17 cellular contexts compared by ENCODE assay signal in the genomic region with DNA sequence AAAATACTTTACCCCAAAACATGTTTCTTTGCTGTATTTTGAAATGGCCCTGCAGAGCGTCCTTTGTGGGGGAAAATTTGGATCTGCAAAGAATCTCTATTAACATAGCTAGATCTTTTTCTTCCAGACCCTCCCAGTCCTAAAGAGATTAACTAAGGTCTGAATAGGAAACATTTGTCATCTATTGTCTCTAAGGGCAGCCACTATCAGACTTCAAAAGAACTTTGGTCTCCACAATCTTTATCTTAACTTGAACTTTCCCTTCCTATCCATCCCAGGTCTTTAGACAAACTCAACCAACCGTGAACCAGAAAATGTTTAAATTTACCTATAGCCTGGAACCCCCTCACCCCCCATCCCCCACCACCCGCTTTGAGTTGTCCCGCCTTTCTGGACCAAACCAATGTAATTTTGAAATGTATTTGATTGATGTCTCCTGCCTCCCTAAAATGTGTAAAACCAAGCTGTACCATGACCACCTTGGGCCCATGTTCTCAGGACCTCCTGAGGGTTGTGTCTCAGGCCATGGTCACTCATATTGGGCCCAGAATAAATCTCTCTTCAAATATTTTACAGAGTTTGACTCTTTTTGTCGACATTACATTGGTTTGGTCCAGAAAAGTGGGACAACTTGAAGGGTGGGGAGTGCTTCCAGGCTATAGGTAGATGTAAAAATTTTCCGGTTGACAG. TPM values are rescaled to one million over a fixed set of nuclear protein-coding genes. Genes with fewer than 3 reads are reported as not detected.
DNase-seq lines count a peak whose midpoint lies in the region; ATAC-seq, FAIRE-seq and TF ChIP-seq lines count a peak whose summit lies in the region.
"Had no signal": no experiment of that assay in that cellular context is flagged by ENCODE, and none has a peak within 500 bp of the region (broad histone marks: within the 10 kb centered on the region; RNA-seq: fewer than 3 reads in every experiment).

No MANE protein-coding gene starts in this region.

- peak overlapping the region; percentile 16 for H3K27ac Mint-ChIP-seq in endodermal cell
- H3K27ac Mint-ChIP-seq: CD4-positive, CD25-positive, alpha-beta regulatory T cell had no signal

- H3K27ac ChIP-seq in HL-60 (replicated peaks) (peak overlapping the region; percentile 51; the same call in 1 of the 2 replicates), endodermal cell (ENCODE audit: low read depth, low read length) (no peak overlapping the region), small intestine (ENCODE audit: low read depth in 1 of 2, low read length in 1 of 2) (no peak overlapping the region), breast epithelium (no peak overlapping the region)
- H3K27ac ChIP-seq: A549, GM23248 had no signal

- ATAC-seq in HG03354 (IDR thresholded peaks at IDR 0.05; ENCODE audit: poor library complexity, severe bottlenecking, unreplicated experiment): no peak
- ATAC-seq: A549, GM12878 had no signal

- peaks cover 25% of the 10 kb centered on the region for H3K4me1 Mint-ChIP-seq in endodermal cell
- H3K4me1 Mint-ChIP-seq: CD4-positive, CD25-positive, alpha-beta regulatory T cell had no signal

- peaks cover 19% of the 10 kb centered on the region for H3K4me1 ChIP-seq in endodermal cell (ENCODE audit: control insufficient read depth, insufficient read depth, low read length)
- peaks cover 2 to 4% of the 10 kb centered on the region in 2 donors for H3K4me1 ChIP-seq in small intestine (ENCODE audit: control insufficient read depth in 2 of 2, insufficient read depth in 1 of 2, low read depth in 1 of 2, low read length in 1 of 2)
- H3K4me1 ChIP-seq in breast epithelium: no peaks in the 10 kb centered on the region
- H3K4me1 ChIP-seq: A549 had no signal

- TF ChIP-seq CTCF in HL-60 (IDR thresholded peaks at IDR 0.05; ENCODE audit: insufficient read depth, low read length): no peak
- no peak for TF ChIP-seq CTCF in endodermal cell (conservative IDR thresholded peaks at IDR 0.05)
- TF ChIP-seq CTCF in breast epithelium (IDR thresholded peaks at IDR 0.05): no peak

- H3K27me3 Mint-ChIP-seq in endodermal cell (ENCODE audit: insufficient read depth): peaks cover 17% of the 10 kb centered on the region

- peaks cover 10% of the 10 kb centered on the region for H3K36me3 Mint-ChIP-seq in endodermal cell (ENCODE audit: low read depth)

- H3K9me3 Mint-ChIP-seq in endodermal cell: peaks cover 36% of the 10 kb centered on the region

- no peaks in the 10 kb centered on the region for H3K27me3 ChIP-seq in HL-60 (ENCODE audit: insufficient read depth, poor library complexity, severe bottlenecking)
- no peaks in the 10 kb centered on the region for H3K27me3 ChIP-seq in endodermal cell (ENCODE audit: control insufficient read depth, insufficient read depth, low read length, poor library complexity, severe bottlenecking)
- peaks cover 0 to 2% of the 10 kb centered on the region in 2 donors for H3K27me3 ChIP-seq in small intestine (ENCODE audit: control insufficient read depth in 2 of 2, insufficient read depth in 2 of 2, low read length in 2 of 2)
- no peaks in the 10 kb centered on the region for H3K27me3 ChIP-seq in breast epithelium

- H3K4me3 ChIP-seq in HL-60 (replicated peaks; ENCODE audit: insufficient read depth, low read length): no peak overlapping the region
- H3K4me3 ChIP-seq in endodermal cell (ENCODE audit: low read length): peak overlapping the region; percentile 51
- no peak overlapping the region for H3K4me3 ChIP-seq in small intestine (ENCODE audit: low read depth in 1 of 2, low read length in 2 of 2)
- no peak overlapping the region for H3K4me3 ChIP-seq in breast epithelium
- H3K4me3 ChIP-seq: A549, GM12878, GM23248 had no signal

- peaks cover 24% of the 10 kb centered on the region for H3K9me3 ChIP-seq in endodermal cell (ENCODE audit: control insufficient read depth, low read length)
- no peaks in the 10 kb centered on the region for H3K9me3 ChIP-seq in small intestine (ENCODE audit: control insufficient read depth, low read depth)
- peaks cover 0 to 4% of the 10 kb centered on the region in 2 donors for H3K9me3 ChIP-seq in breast epithelium

- intact Hi-C loops in breast epithelium (cut with DNase I; ENCODE audit: low total_unique reads): no loop called here

- 64 to 68% methylated on average over 3 of the region's 6 CpGs for WGBS in endodermal cell (ENCODE audit: insufficient coverage in 1 of 2, insufficient read length in 1 of 2), 2 experiments
- WGBS in small intestine, 3 donors: 48 to 68% (median 57%) methylated on average over 6 of the region's 6 CpGs

- FAIRE-seq in small intestine (lab: Jason Lieb, UNC): no peak
- FAIRE-seq: A549, GM12878, HTR-8/SVneo had no signal

- H3K36me3 ChIP-seq in endodermal cell (ENCODE audit: control insufficient read depth, insufficient read depth, low read length): no peaks in the 10 kb centered on the region
- no peaks in the 10 kb centered on the region for H3K36me3 ChIP-seq in small intestine (ENCODE audit: control insufficient read depth in 2 of 2, insufficient read depth in 2 of 2, low read length in 2 of 2)
- no peaks in the 10 kb centered on the region for H3K36me3 ChIP-seq in breast epithelium

- H3K4me3 Mint-ChIP-seq in endodermal cell: peak overlapping the region; percentile 5
- H3K4me3 Mint-ChIP-seq: CD4-positive, CD25-positive, alpha-beta regulatory T cell had no signal

- no peak for TF ChIP-seq POLR2A in breast epithelium (IDR thresholded peaks at IDR 0.05)

- H3K9ac ChIP-seq in endodermal cell (ENCODE audit: extremely low read depth, low read length, poor library complexity, severe bottlenecking): no peak overlapping the region
- H3K9ac ChIP-seq: GM23248 had no signal

- no peak for DNase-seq in HL-60 (ENCODE audit: low read depth in 1 of 2, low spot score in 1 of 2)
- no peak for DNase-seq in endodermal cell
- DNase-seq in small intestine: peak; percentile 43
- DNase-seq in breast epithelium (ENCODE audit: low spot score in 2 of 2): no peak
- DNase-seq: Calu3, DMS 273 treated with DMSO at 0.1 percent for 48 hours, DMS79, GM23248, H7 had no signal

RNA-seq across cellular contexts. Expression of a gene that starts 3.5 kb away (rescaled TPM):
- under 1 TPM in 1 of 2 donors, not detected in 1; 0.31 TPM for total RNA-seq in endodermal cell
- polyA plus RNA-seq in endodermal cell (2013, experiment 1 of 2): 0.28 TPM
- not detected for polyA plus RNA-seq in endodermal cell (2013, experiment 2 of 2)
- polyA plus RNA-seq in small intestine: under 1 TPM in 2 of 3 donors, not detected in 1; 0.31 to 0.67 TPM
- total RNA-seq in breast epithelium: under 1 TPM in 1 of 3 donors, not detected in 2; 0.32 TPM
- total RNA-seq: Calu3, G401, GM23248, H7 had no signal
- polyA plus RNA-seq: A549; AG04450; CD4-positive, CD25-positive, alpha-beta regulatory T cell; GM23248 had no signal

RNA-seq across cellular contexts. Expression of a gene that starts 6.8 kb away (rescaled TPM):
- not detected for total RNA-seq in endodermal cell
- polyA plus RNA-seq in endodermal cell (2013, experiment 1 of 2): not detected
- polyA plus RNA-seq in endodermal cell (2013, experiment 2 of 2): not detected
- under 1 TPM in 1 of 3 donors, not detected in 2; 0.16 TPM for polyA plus RNA-seq in small intestine
- total RNA-seq in breast epithelium: under 1 TPM in 1 of 3 donors, not detected in 2; 0.32 TPM
- total RNA-seq: Calu3, G401, GM23248, H7 had no signal
- polyA plus RNA-seq: A549; BJ; CD4-positive, CD25-positive, alpha-beta regulatory T cell; GM23248 had no signal

RNA-seq across cellular contexts. Expression of a gene that starts 17.6 kb away (rescaled TPM):
- total RNA-seq in endodermal cell (not detected), breast epithelium (under 1 TPM in 1 of 3 donors, not detected in 2; 0.16 TPM)
- polyA plus RNA-seq in endodermal cell (2013, experiment 1 of 2): not detected
- polyA plus RNA-seq in endodermal cell (2013, experiment 2 of 2): not detected
- polyA plus RNA-seq in small intestine: under 1 TPM in 1 of 3 donors, not detected in 2; 0.07 TPM
- total RNA-seq: Calu3; CD4-positive, CD25-positive, alpha-beta regulatory T cell; G401; GM12878; GM23248; H7 had no signal
- polyA plus RNA-seq: A549; AG04450; BJ; CD4-positive, CD25-positive, alpha-beta regulatory T cell; GM23248 had no signal

RNA-seq across cellular contexts. Expression of a gene that starts 20.7 kb away (rescaled TPM):
- total RNA-seq in endodermal cell: under 1 TPM in 1 of 2 donors, not detected in 1; 0.29 TPM
- polyA plus RNA-seq in endodermal cell (2013, experiment 1 of 2): not detected
- not detected for polyA plus RNA-seq in endodermal cell (2013, experiment 2 of 2)
- polyA plus RNA-seq in small intestine: under 1 TPM in 1 of 3 donors, not detected in 2; 0.07 TPM
- total RNA-seq in breast epithelium: not detected
- total RNA-seq: Calu3; CD4-positive, CD25-positive, alpha-beta regulatory T cell; G401; GM12878; GM23248 had no signal
- polyA plus RNA-seq: A549; AG04450; CD4-positive, CD25-positive, alpha-beta regulatory T cell; GM23248 had no signal

RNA-seq across cellular contexts. Expression of a gene that starts 38.0 kb away (rescaled TPM):
- total RNA-seq in endodermal cell (1 to 10 TPM; 2.9 to 5.7 TPM), breast epithelium (not detected)
- polyA plus RNA-seq in endodermal cell (2013, experiment 1 of 2): not detected
- polyA plus RNA-seq in endodermal cell (2013, experiment 2 of 2): not detected
- polyA plus RNA-seq in small intestine: not detected
- total RNA-seq: Calu3; CD4-positive, CD25-positive, alpha-beta regulatory T cell; G401; GM12878; GM23248; H7 had no signal
- polyA plus RNA-seq: A549; AG04450; BJ; CD4-positive, CD25-positive, alpha-beta regulatory T cell; GM12878; GM23248 had no signal
